In the genomic region with DNA sequence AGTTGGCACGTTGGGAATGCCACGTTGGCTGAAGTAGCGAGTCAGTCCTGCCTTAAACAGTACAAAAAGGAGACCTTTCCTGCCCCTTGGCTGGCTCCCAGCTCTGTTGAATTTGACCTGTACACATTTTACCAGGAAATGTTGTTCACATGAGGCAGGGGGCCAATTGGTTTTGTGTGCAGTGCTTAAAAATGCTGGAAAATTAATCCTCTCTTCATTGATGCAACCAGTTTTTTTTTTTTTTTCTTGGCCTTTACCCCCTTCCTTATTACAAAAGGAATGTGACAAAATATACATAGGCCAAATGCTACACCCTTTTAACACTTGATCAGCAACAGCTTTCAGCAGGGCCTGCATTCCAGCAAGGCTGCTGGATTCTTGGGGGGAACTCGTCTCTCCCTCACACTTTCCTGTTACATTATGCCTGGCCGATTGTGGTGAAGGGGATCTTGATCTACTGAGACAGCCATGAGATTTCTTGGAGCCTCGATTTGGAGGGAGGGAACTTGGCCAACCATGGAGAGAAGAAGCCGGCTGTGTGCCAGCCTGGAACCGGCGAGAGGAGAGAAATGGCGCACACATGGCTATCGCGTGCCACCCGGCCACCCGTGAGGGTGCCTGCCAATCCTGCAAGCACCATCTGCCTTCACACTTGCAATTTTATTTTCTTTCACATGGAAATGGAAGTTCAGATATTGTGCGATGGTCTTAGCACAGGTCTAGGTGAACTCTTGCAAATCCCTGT, we compare ENCODE assay signal across 10 cellular contexts.
A peak's percentile ranks its signal among the peaks of the same experiment; 100 is the strongest.
DNase-seq lines count a peak whose midpoint lies in the region; ATAC-seq and TF ChIP-seq lines count a peak whose summit lies in the region.
"Had no signal": no experiment of that assay in that cellular context is flagged by ENCODE, and none has a peak within 500 bp of the region (broad histone marks: within the 10 kb centered on the region; RNA-seq: fewer than 3 reads in every experiment).

No MANE protein-coding gene starts in this region.

- no peak for TF ChIP-seq POLR2A in uterus (IDR thresholded peaks at IDR 0.05)

- no peak overlapping the region for H3K4me3 Mint-ChIP-seq in activated naive CD8-positive, alpha-beta T cell treated with anti-CD3 and anti-CD28 coated beads for 36 hours
- no peak overlapping the region for H3K4me3 Mint-ChIP-seq in activated naive CD8-positive, alpha-beta T cell treated with anti-CD3 and anti-CD28 coated beads, Interleukin-2, amount 50 U/mL, for 24 hours
- H3K4me3 Mint-ChIP-seq in neural progenitor cell = peak overlapping the region; percentile 41
- H3K4me3 Mint-ChIP-seq: activated CD8-positive, alpha-beta T cell treated with anti-CD3 and anti-CD28 coated beads, Interleukin-2, amount 10 ng/mL, durations not matched to agents 7 days and 5 days had no signal

- no peak overlapping the region for H3K27ac ChIP-seq in neural progenitor cell
- peak overlapping the region; percentile 70 to 83 for H3K27ac ChIP-seq in uterus
- H3K27ac ChIP-seq: PC-9 had no signal

- H2AFZ ChIP-seq in neural progenitor cell (replicated peaks) = no peak overlapping the region
- H2AFZ ChIP-seq: PC-9 had no signal

- H3K9me3 Mint-ChIP-seq in activated naive CD8-positive, alpha-beta T cell treated with anti-CD3 and anti-CD28 coated beads for 36 hours = no peaks in the 10 kb centered on the region
- H3K9me3 Mint-ChIP-seq in activated naive CD8-positive, alpha-beta T cell treated with anti-CD3 and anti-CD28 coated beads, Interleukin-2, amount 50 U/mL, for 24 hours = no peaks in the 10 kb centered on the region
- no peaks in the 10 kb centered on the region for H3K9me3 Mint-ChIP-seq in neural progenitor cell

- H3K4me1 Mint-ChIP-seq in activated naive CD8-positive, alpha-beta T cell treated with anti-CD3 and anti-CD28 coated beads for 36 hours = peaks cover 32% of the 10 kb centered on the region
- peaks cover 32% of the 10 kb centered on the region for H3K4me1 Mint-ChIP-seq in activated naive CD8-positive, alpha-beta T cell treated with anti-CD3 and anti-CD28 coated beads, Interleukin-2, amount 50 U/mL, for 24 hours
- peaks cover 19% of the 10 kb centered on the region for H3K4me1 Mint-ChIP-seq in neural progenitor cell

- H3K9me3 ChIP-seq in neural progenitor cell (ENCODE audit: low read depth) = no peaks in the 10 kb centered on the region
- no peaks in the 10 kb centered on the region for H3K9me3 ChIP-seq in uterus

- no peaks in the 10 kb centered on the region for H3K36me3 ChIP-seq in neural progenitor cell
- no peaks in the 10 kb centered on the region for H3K36me3 ChIP-seq in uterus

- no peaks in the 10 kb centered on the region for H3F3A ChIP-seq in neural progenitor cell (ENCODE audit: low read depth)

- peaks cover 4% of the 10 kb centered on the region for H3K36me3 Mint-ChIP-seq in activated naive CD8-positive, alpha-beta T cell treated with anti-CD3 and anti-CD28 coated beads for 36 hours
- H3K36me3 Mint-ChIP-seq in activated naive CD8-positive, alpha-beta T cell treated with anti-CD3 and anti-CD28 coated beads, Interleukin-2, amount 50 U/mL, for 24 hours (ENCODE audit: low read depth) = peaks cover 10% of the 10 kb centered on the region
- peaks cover 22% of the 10 kb centered on the region for H3K36me3 Mint-ChIP-seq in neural progenitor cell

- no peak for DNase-seq in activated naive CD8-positive, alpha-beta T cell treated with anti-CD3 and anti-CD28 coated beads for 36 hours
- DNase-seq in activated naive CD8-positive, alpha-beta T cell treated with anti-CD3 and anti-CD28 coated beads, Interleukin-2, amount 50 U/mL, for 24 hours = no peak
- peak; percentile 50 for DNase-seq in fibroblast of mammary gland (ENCODE audit: low read depth)
- DNase-seq in neural progenitor cell (ENCODE audit: low spot score) = no peak
- DNase-seq in uterus = peak; percentile 55 to 78
- DNase-seq in NCI-H526 treated with DMSO at 0.1 percent for 48 hours (lab: John Stamatoyannopoulos, UW) = no peak
- no peak for DNase-seq in activated CD8-positive, alpha-beta memory T cell treated with anti-CD3 and anti-CD28 coated beads for 24 hours
- DNase-seq: activated CD8-positive, alpha-beta T cell treated with anti-CD3 and anti-CD28 coated beads, Interleukin-2, amount 10 ng/mL, durations not matched to agents 7 days and 5 days had no signal

- H3K9ac ChIP-seq in neural progenitor cell = no peak overlapping the region

- H4K20me1 ChIP-seq in neural progenitor cell (ENCODE audit: low read depth) = no peaks in the 10 kb centered on the region

- no peak for TF ChIP-seq CTCF in fibroblast of mammary gland (conservative IDR thresholded peaks at IDR 0.05; ENCODE audit: control insufficient read depth, insufficient read depth, low read depth, low read length)
- TF ChIP-seq CTCF in neural progenitor cell (IDR thresholded peaks at IDR 0.05) = no peak
- no peak for TF ChIP-seq CTCF in uterus (IDR thresholded peaks at IDR 0.05)

- no peaks in the 10 kb centered on the region for H3K27me3 Mint-ChIP-seq in activated naive CD8-positive, alpha-beta T cell treated with anti-CD3 and anti-CD28 coated beads for 36 hours
- H3K27me3 Mint-ChIP-seq in activated naive CD8-positive, alpha-beta T cell treated with anti-CD3 and anti-CD28 coated beads, Interleukin-2, amount 50 U/mL, for 24 hours = no peaks in the 10 kb centered on the region
- H3K27me3 Mint-ChIP-seq in neural progenitor cell (ENCODE audit: insufficient read depth, low read depth) = peaks cover 3% of the 10 kb centered on the region

- intact Hi-C loops in uterus (cut with DNase I; ENCODE audit: low total_unique reads) = no loop called here

- H3K27me3 ChIP-seq in neural progenitor cell (no peaks in the 10 kb centered on the region), uterus (no peaks in the 10 kb centered on the region)

- H3K27ac Mint-ChIP-seq in activated naive CD8-positive, alpha-beta T cell treated with anti-CD3 and anti-CD28 coated beads for 36 hours = peak overlapping the region; percentile 39
- no peak overlapping the region for H3K27ac Mint-ChIP-seq in activated naive CD8-positive, alpha-beta T cell treated with anti-CD3 and anti-CD28 coated beads, Interleukin-2, amount 50 U/mL, for 24 hours
- peak overlapping the region; percentile 87 for H3K27ac Mint-ChIP-seq in neural progenitor cell

- H3K4me3 ChIP-seq in fibroblast of mammary gland (ENCODE audit: control insufficient read depth, low read depth, low read length) = no peak overlapping the region
- no peak overlapping the region for H3K4me3 ChIP-seq in neural progenitor cell
- peak overlapping the region in 1 of 2 donors; percentile 10 for H3K4me3 ChIP-seq in uterus
- H3K4me3 ChIP-seq: PC-9 had no signal

- no peak for ATAC-seq in activated naive CD8-positive, alpha-beta T cell treated with anti-CD3 and anti-CD28 coated beads, Interleukin-2, amount 50 U/mL, for 24 hours
- no peak for ATAC-seq in esophagus mucosa
- ATAC-seq: activated CD8-positive, alpha-beta T cell treated with anti-CD3 and anti-CD28 coated beads, Interleukin-2, amount 10 ng/mL, durations not matched to agents 7 days and 5 days had no signal

- H3K79me2 ChIP-seq in neural progenitor cell (ENCODE audit: low read depth) = no peaks in the 10 kb centered on the region

- no peaks in the 10 kb centered on the region for H3K4me1 ChIP-seq in neural progenitor cell
- peaks cover 5 to 10% of the 10 kb centered on the region in 2 donors for H3K4me1 ChIP-seq in uterus

- no peak overlapping the region for H3K4me2 ChIP-seq in neural progenitor cell
- H3K4me2 ChIP-seq: PC-9 had no signal

Comparison
In these comparisons a context has a peak if more than half of its experiments do, and no peak if none do; other contexts are left out.
1. DNase-seq: peak in fibroblast of mammary gland (single experiment) and uterus (2 of 2); none in activated naive CD8-positive, alpha-beta T cell treated with anti-CD3 and anti-CD28 coated beads for 36 hours (single experiment), activated naive CD8-positive, alpha-beta T cell treated with anti-CD3 and anti-CD28 coated beads, Interleukin-2, amount 50 U/mL, for 24 hours (single experiment), neural progenitor cell (single experiment), NCI-H526 treated with DMSO at 0.1 percent for 48 hours (single experiment) and activated CD8-positive, alpha-beta memory T cell treated with anti-CD3 and anti-CD28 coated beads for 24 hours (single experiment).